ENCODE assay signal across 21 cellular contexts in the genomic region with DNA sequence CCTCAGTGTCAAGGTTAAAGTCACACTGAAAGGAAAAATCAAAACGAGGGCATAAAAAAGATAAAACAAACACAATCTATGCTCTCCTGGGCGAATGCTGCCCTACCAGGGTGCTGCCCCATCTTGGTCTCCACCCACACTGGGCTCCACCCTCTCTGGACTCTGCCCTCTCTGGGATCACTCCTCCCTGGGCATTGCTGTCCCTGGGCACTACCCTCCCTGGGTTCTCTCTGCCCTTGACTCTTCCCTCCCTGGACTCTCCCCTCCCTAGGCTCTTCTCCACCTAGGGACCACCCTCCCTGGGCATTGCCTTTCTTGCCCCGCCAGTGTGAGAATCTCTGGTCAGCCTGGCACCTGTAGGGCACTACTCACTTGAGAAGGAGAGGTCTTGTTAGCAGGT. TPM values are rescaled to one million over a fixed set of nuclear protein-coding genes. Genes with fewer than 3 reads are reported as not detected.
DNase-seq lines count a peak whose midpoint lies in the region; ATAC-seq, FAIRE-seq and TF ChIP-seq lines count a peak whose summit lies in the region.
"Had no signal": no experiment of that assay in that cellular context is flagged by ENCODE, and none has a peak within 500 bp of the region (broad histone marks: within the 10 kb centered on the region; RNA-seq: fewer than 3 reads in every experiment).

No MANE protein-coding gene starts in this region.

- H3K9me3 ChIP-seq in RWPE2 (ENCODE audit: severe bottlenecking) (no peaks in the 10 kb centered on the region), HepG2 (ENCODE audit: low read length) (no peaks in the 10 kb centered on the region)
- H3K9me3 ChIP-seq: Caco-2 had no signal

- ATAC-seq in RWPE2 (ENCODE audit: low read depth) (no peak), HepG2 (peak; percentile 68), HG03139 (IDR thresholded peaks at IDR 0.05; ENCODE audit: unreplicated experiment) (no peak)
- peak; percentile 14 for ATAC-seq in stimulated activated effector memory CD8-positive, alpha-beta T cell treated with anti-CD3 and anti-CD28 coated beads, Interleukin-12 subunit alpha, Interleukin-12 subunit beta, amount 100 ng/mL, for 72 hours
- no peak for ATAC-seq in naive thymus-derived CD8-positive, alpha-beta T cell
- ATAC-seq: GM12878, K562 had no signal

- H3K27ac ChIP-seq in RWPE2 (ENCODE audit: poor library complexity, severe bottlenecking): no peak overlapping the region
- no peak overlapping the region for H3K27ac ChIP-seq in HepG2 (ENCODE audit: extremely low read length, insufficient read depth, low read length)

- no peak for FAIRE-seq in HepG2 (lab: Jason Lieb, UNC)
- FAIRE-seq: GM12878, GM18507, K562, RCC 7860 had no signal

- BruUV-seq in HepG2 (replicated peaks; lab: Mats Ljungman, UMichigan): no TSS peak

- in situ Hi-C loops in HepG2 (cut with HindIII; ENCODE audit: extremely low pct_ligation_motif_present, low pct_unique_long_range_greater_than_20kb): no loop called here

- CTCF ChIA-PET in HepG2 (lab: Yijun Ruan, JAX; ENCODE audit: low intra/inter-chr PET ratio, low total read pairs): no interaction called here

- no peaks in the 10 kb centered on the region for H3K36me3 Mint-ChIP-seq in stimulated activated effector memory CD8-positive, alpha-beta T cell treated with anti-CD3 and anti-CD28 coated beads, Interleukin-12 subunit alpha, Interleukin-12 subunit beta, amount 100 ng/mL, for 72 hours
- no peaks in the 10 kb centered on the region for H3K36me3 Mint-ChIP-seq in naive thymus-derived CD8-positive, alpha-beta T cell

- H3K4me3 Mint-ChIP-seq in stimulated activated effector memory CD8-positive, alpha-beta T cell treated with anti-CD3 and anti-CD28 coated beads, Interleukin-12 subunit alpha, Interleukin-12 subunit beta, amount 100 ng/mL, for 72 hours: no peak overlapping the region
- no peak overlapping the region for H3K4me3 Mint-ChIP-seq in naive thymus-derived CD8-positive, alpha-beta T cell

- H3K4me3 ChIP-seq in RWPE2 (ENCODE audit: severe bottlenecking) (no peak overlapping the region), HepG2 (replicated peaks in 1 of 3; ENCODE audit: insufficient read depth in 1 of 3, low read depth in 2 of 3, low read length in 3 of 3) (no peak overlapping the region)
- H3K4me3 ChIP-seq: GM12878, K562 had no signal

- no peak overlapping the region for H2AFZ ChIP-seq in HepG2 (ENCODE audit: low read length)

- H3K4me1 Mint-ChIP-seq in stimulated activated effector memory CD8-positive, alpha-beta T cell treated with anti-CD3 and anti-CD28 coated beads, Interleukin-12 subunit alpha, Interleukin-12 subunit beta, amount 100 ng/mL, for 72 hours: peaks cover 13% of the 10 kb centered on the region
- H3K4me1 Mint-ChIP-seq in naive thymus-derived CD8-positive, alpha-beta T cell: peaks cover 0 to 12% (median 6%) of the 10 kb centered on the region in 4 donors

- intact Hi-C loops in HepG2 (cut with micrococcal nuclease; ENCODE audit: unreplicated experiment): no loop called here

- TF ChIP-seq EP300 in HepG2 (IDR thresholded peaks at IDR 0.05; ENCODE audit: low read depth in 2 of 2, low read length in 2 of 2) (no peak), HepG2 (CRISPR knock-in tag; IDR thresholded peaks at IDR 0.05; ENCODE audit: borderline replicate concordance) (no peak)

- peaks cover 0 to 8% (median 0%) of the 10 kb centered on the region in 5 donors for H3K27me3 Mint-ChIP-seq in naive thymus-derived CD8-positive, alpha-beta T cell

- H3K79me2 ChIP-seq in HepG2 (ENCODE audit: insufficient read depth, low read length): no peaks in the 10 kb centered on the region

- H3K36me3 ChIP-seq in RWPE2 (ENCODE audit: low read depth) (no peaks in the 10 kb centered on the region), HepG2 (replicated peaks in 1 of 2; ENCODE audit: control insufficient read depth in 1 of 2, insufficient read depth in 2 of 2, low read length in 2 of 2) (no peaks in the 10 kb centered on the region)

- H3K4me1 ChIP-seq in RWPE2 (ENCODE audit: insufficient read depth, poor library complexity, severe bottlenecking) (no peaks in the 10 kb centered on the region), HepG2 (ENCODE audit: insufficient read depth, low read length) (peaks cover 8% of the 10 kb centered on the region; the same call in 1 of the 2 replicates)
- H3K4me1 ChIP-seq: Caco-2 had no signal

- no peak overlapping the region for H3K9ac ChIP-seq in HepG2 (ENCODE audit: insufficient read depth, low read depth, low read length)

- peak; percentile 19 for DNase-seq in DMS53 (lab: John Stamatoyannopoulos, UW)
- no peak for DNase-seq in DMS53 treated with DMSO at 0.1 percent for 48 hours (lab: John Stamatoyannopoulos, UW; ENCODE audit: unreplicated experiment)
- peak; percentile 15 for DNase-seq in RWPE2 (ENCODE audit: low spot score)
- DNase-seq in HepG2 (ENCODE audit: low spot score): no peak
- no peak for DNase-seq in stimulated activated effector memory CD8-positive, alpha-beta T cell treated with anti-CD3 and anti-CD28 coated beads, Interleukin-12 subunit alpha, Interleukin-12 subunit beta, amount 100 ng/mL, for 72 hours (ENCODE audit: low spot score in 2 of 2)
- DNase-seq in naive thymus-derived CD8-positive, alpha-beta T cell: no peak
- DNase-seq in NCI-H82 (lab: John Stamatoyannopoulos, UW): no peak
- DNase-seq: 8988T, DMS79, HCEC 1CT, NCI-H1105, NCI-H187, NCI-H446 treated with DMSO at 0.1 percent for 48 hours, NCI-H748 treated with DMSO at 0.1 percent for 48 hours had no signal

- TF ChIP-seq POLR2A in HepG2 (IDR thresholded peaks at IDR 0.05; ENCODE audit: insufficient read depth in 1 of 2, low read depth in 2 of 2, low read length in 2 of 2): no peak

- 0% methylated on average over 2 of the region's 3 CpGs for WGBS in HepG2 (ENCODE audit: low lambda C conversion rate)

- POLR2A ChIA-PET in HepG2 (lab: Yijun Ruan, JAX): no interaction called here
- POLR2A ChIA-PET in naive thymus-derived CD8-positive, alpha-beta T cell (lab: Charles Lee): no interaction called here

- H3K27ac Mint-ChIP-seq in stimulated activated effector memory CD8-positive, alpha-beta T cell treated with anti-CD3 and anti-CD28 coated beads, Interleukin-12 subunit alpha, Interleukin-12 subunit beta, amount 100 ng/mL, for 72 hours: no peak overlapping the region
- no peak overlapping the region for H3K27ac Mint-ChIP-seq in naive thymus-derived CD8-positive, alpha-beta T cell

- TF ChIP-seq RAD21 in HepG2 (CRISPR knock-in tag; IDR thresholded peaks at IDR 0.05): no peak

- no peaks in the 10 kb centered on the region for H4K20me1 ChIP-seq in HepG2 (ENCODE audit: insufficient read depth, low read length)

- TF ChIP-seq CTCF in RWPE2 (IDR thresholded peaks at IDR 0.05; ENCODE audit: poor library complexity, severe bottlenecking) (no peak), HepG2 (CRISPR knock-in tag; IDR thresholded peaks at IDR 0.05) (no peak)

- peaks cover 7% of the 10 kb centered on the region for H3K9me3 Mint-ChIP-seq in stimulated activated effector memory CD8-positive, alpha-beta T cell treated with anti-CD3 and anti-CD28 coated beads, Interleukin-12 subunit alpha, Interleukin-12 subunit beta, amount 100 ng/mL, for 72 hours
- H3K9me3 Mint-ChIP-seq in naive thymus-derived CD8-positive, alpha-beta T cell: peaks cover 0 to 9% (median 0%) of the 10 kb centered on the region in 9 donors

- H3K4me2 ChIP-seq in HepG2 (ENCODE audit: low read depth, low read length): no peak overlapping the region

- peaks cover 11% of the 10 kb centered on the region for H3K27me3 ChIP-seq in RWPE2 (ENCODE audit: insufficient read depth, poor library complexity, severe bottlenecking)
- no peaks in the 10 kb centered on the region; a peak in 2 of 5 replicates for H3K27me3 ChIP-seq in HepG2 (ENCODE audit: control insufficient read depth in 1 of 2, insufficient read depth in 2 of 2, low read length in 2 of 2)

RNA-seq across cellular contexts. Expression of gene GDF2, which starts 8.6 kb away (rescaled TPM):
- total RNA-seq in HepG2 (2016; rRNA removed; fragmentation: Illumina TruSeq; extraction: Trizol): not detected in 2 replicates
- not detected in 2 replicates for total RNA-seq in HepG2 (2016; cell fraction: cytosol; rRNA removed; fragmentation: Illumina TruSeq; extraction: Trizol; ENCODE audit: low read depth)
- not detected in 2 replicates for total RNA-seq in HepG2 (2016; cell fraction: insoluble cytoplasmic fraction; rRNA removed; fragmentation: Illumina TruSeq; extraction: Trizol)
- total RNA-seq in HepG2 (2016; cell fraction: membrane; rRNA removed; fragmentation: Illumina TruSeq; extraction: Trizol): not detected in 2 replicates
- not detected in 2 replicates for total RNA-seq in HepG2 (2016; cell fraction: nucleus; rRNA removed; fragmentation: Illumina TruSeq; extraction: Trizol)
- polyA plus RNA-seq in HepG2 (2011; rRNA removed): not detected in 2 replicates
- polyA plus RNA-seq in HepG2 (2011; cell fraction: cytosol; rRNA removed): not detected in 2 replicates
- not detected in 2 replicates for polyA plus RNA-seq in HepG2 (2011; cell fraction: nucleus; rRNA removed)
- not detected in 2 replicates for polyA plus RNA-seq in HepG2 (2012)
- not detected in 2 replicates for polyA plus RNA-seq in HepG2 (2016; cell fraction: cytosol; fragmentation: Illumina TruSeq; extraction: Trizol; ENCODE audit: low read depth)
- not detected in 2 replicates for polyA plus RNA-seq in HepG2 (2016; cell fraction: insoluble cytoplasmic fraction; fragmentation: Illumina TruSeq; extraction: Trizol; ENCODE audit: low read depth)
- not detected in 2 replicates for polyA plus RNA-seq in HepG2 (2016; cell fraction: membrane; fragmentation: Illumina TruSeq; extraction: Trizol; ENCODE audit: low read depth)
- not detected in 2 replicates for polyA plus RNA-seq in HepG2 (2016; cell fraction: nucleus; fragmentation: Illumina TruSeq; extraction: Trizol; ENCODE audit: insufficient read depth, low read depth)
- polyA minus RNA-seq in HepG2 (2011; rRNA and poly(A)+ RNA removed; ENCODE audit: low replicate concordance): not detected in 2 replicates
- polyA minus RNA-seq in HepG2 (2011; cell fraction: cytosol; rRNA and poly(A)+ RNA removed): not detected in 2 replicates
- polyA minus RNA-seq in HepG2 (2011; cell fraction: nucleus; rRNA and poly(A)+ RNA removed): not detected in 2 replicates
- total RNA-seq in naive thymus-derived CD8-positive, alpha-beta T cell: not detected
- not detected for polyA plus RNA-seq in naive thymus-derived CD8-positive, alpha-beta T cell
- total RNA-seq: Caco-2, G401, GM12878 had no signal
- polyA plus RNA-seq: GM12878 had no signal

RNA-seq across cellular contexts. Expression of gene RBP3, which starts 17.4 kb away (rescaled TPM):
- not detected in 2 replicates for total RNA-seq in HepG2 (2016; rRNA removed; fragmentation: Illumina TruSeq; extraction: Trizol)
- total RNA-seq in HepG2 (2016; cell fraction: cytosol; rRNA removed; fragmentation: Illumina TruSeq; extraction: Trizol; ENCODE audit: low read depth): not detected in 2 replicates
- total RNA-seq in HepG2 (2016; cell fraction: insoluble cytoplasmic fraction; rRNA removed; fragmentation: Illumina TruSeq; extraction: Trizol): not detected in 2 replicates
- total RNA-seq in HepG2 (2016; cell fraction: membrane; rRNA removed; fragmentation: Illumina TruSeq; extraction: Trizol): not detected in 2 replicates
- total RNA-seq in HepG2 (2016; cell fraction: nucleus; rRNA removed; fragmentation: Illumina TruSeq; extraction: Trizol): not detected in 2 replicates
- polyA plus RNA-seq in HepG2 (2011; rRNA removed): not detected in 2 replicates
- polyA plus RNA-seq in HepG2 (2011; cell fraction: cytosol; rRNA removed): not detected in 2 replicates
- polyA plus RNA-seq in HepG2 (2011; cell fraction: nucleus; rRNA removed): not detected in 2 replicates
- not detected in 2 replicates for polyA plus RNA-seq in HepG2 (2012)
- polyA plus RNA-seq in HepG2 (2016; cell fraction: cytosol; fragmentation: Illumina TruSeq; extraction: Trizol; ENCODE audit: low read depth): not detected in 2 replicates
- polyA plus RNA-seq in HepG2 (2016; cell fraction: insoluble cytoplasmic fraction; fragmentation: Illumina TruSeq; extraction: Trizol; ENCODE audit: low read depth): not detected in 2 replicates
- not detected in 2 replicates for polyA plus RNA-seq in HepG2 (2016; cell fraction: membrane; fragmentation: Illumina TruSeq; extraction: Trizol; ENCODE audit: low read depth)
- not detected in 2 replicates for polyA plus RNA-seq in HepG2 (2016; cell fraction: nucleus; fragmentation: Illumina TruSeq; extraction: Trizol; ENCODE audit: insufficient read depth, low read depth)
- polyA minus RNA-seq in HepG2 (2011; rRNA and poly(A)+ RNA removed; ENCODE audit: low replicate concordance): 0.07 TPM in 1 of 2 replicates, not detected in the other
- polyA minus RNA-seq in HepG2 (2011; cell fraction: cytosol; rRNA and poly(A)+ RNA removed): not detected in 2 replicates
- not detected in 2 replicates for polyA minus RNA-seq in HepG2 (2011; cell fraction: nucleus; rRNA and poly(A)+ RNA removed)
- not detected for total RNA-seq in naive thymus-derived CD8-positive, alpha-beta T cell
- not detected for polyA plus RNA-seq in naive thymus-derived CD8-positive, alpha-beta T cell
- total RNA-seq: Caco-2, G401, GM12878, K562 had no signal
- polyA plus RNA-seq: GM12878, K562 had no signal

RNA-seq across cellular contexts. Expression of gene GDF10, which starts 30.8 kb away (rescaled TPM):
- not detected in 2 replicates for total RNA-seq in HepG2 (2016; rRNA removed; fragmentation: Illumina TruSeq; extraction: Trizol)
- not detected in 2 replicates for total RNA-seq in HepG2 (2016; cell fraction: cytosol; rRNA removed; fragmentation: Illumina TruSeq; extraction: Trizol; ENCODE audit: low read depth)
- 0.13 TPM in 1 of 2 replicates, not detected in the other for total RNA-seq in HepG2 (2016; cell fraction: insoluble cytoplasmic fraction; rRNA removed; fragmentation: Illumina TruSeq; extraction: Trizol)
- total RNA-seq in HepG2 (2016; cell fraction: membrane; rRNA removed; fragmentation: Illumina TruSeq; extraction: Trizol): 0.07 TPM in 1 of 2 replicates, not detected in the other
- 0.19 TPM in 1 of 2 replicates, not detected in the other for total RNA-seq in HepG2 (2016; cell fraction: nucleus; rRNA removed; fragmentation: Illumina TruSeq; extraction: Trizol)
- 0.03 TPM in 1 of 2 replicates, not detected in the other for polyA plus RNA-seq in HepG2 (2011; rRNA removed)
- not detected in 2 replicates for polyA plus RNA-seq in HepG2 (2011; cell fraction: cytosol; rRNA removed)
- not detected in 2 replicates for polyA plus RNA-seq in HepG2 (2011; cell fraction: nucleus; rRNA removed)
- not detected in 2 replicates for polyA plus RNA-seq in HepG2 (2012)
- not detected in 2 replicates for polyA plus RNA-seq in HepG2 (2016; cell fraction: cytosol; fragmentation: Illumina TruSeq; extraction: Trizol; ENCODE audit: low read depth)
- polyA plus RNA-seq in HepG2 (2016; cell fraction: insoluble cytoplasmic fraction; fragmentation: Illumina TruSeq; extraction: Trizol; ENCODE audit: low read depth): not detected in 2 replicates
- not detected in 2 replicates for polyA plus RNA-seq in HepG2 (2016; cell fraction: membrane; fragmentation: Illumina TruSeq; extraction: Trizol; ENCODE audit: low read depth)
- 0.18 and 0.19 TPM in 2 replicates for polyA plus RNA-seq in HepG2 (2016; cell fraction: nucleus; fragmentation: Illumina TruSeq; extraction: Trizol; ENCODE audit: insufficient read depth, low read depth)
- not detected in 2 replicates for polyA minus RNA-seq in HepG2 (2011; rRNA and poly(A)+ RNA removed; ENCODE audit: low replicate concordance)
- polyA minus RNA-seq in HepG2 (2011; cell fraction: cytosol; rRNA and poly(A)+ RNA removed): not detected in 2 replicates
- not detected in 2 replicates for polyA minus RNA-seq in HepG2 (2011; cell fraction: nucleus; rRNA and poly(A)+ RNA removed)
- total RNA-seq in naive thymus-derived CD8-positive, alpha-beta T cell: under 1 TPM; 0.74 to 0.75 TPM
- polyA plus RNA-seq in naive thymus-derived CD8-positive, alpha-beta T cell: under 1 TPM in 2 of 3 donors, not detected in 1; 0.26 to 0.60 TPM
- total RNA-seq: Caco-2, G401, GM12878 had no signal
- polyA plus RNA-seq: GM12878 had no signal

RNA-seq across cellular contexts. Expression of gene ZNF488, which starts 53.3 kb away (rescaled TPM):
- 0.13 and 0.17 TPM in 2 replicates for total RNA-seq in HepG2 (2016; rRNA removed; fragmentation: Illumina TruSeq; extraction: Trizol)
- not detected in 2 replicates for total RNA-seq in HepG2 (2016; cell fraction: cytosol; rRNA removed; fragmentation: Illumina TruSeq; extraction: Trizol; ENCODE audit: low read depth)
- 0.11 and 0.18 TPM in 2 replicates for total RNA-seq in HepG2 (2016; cell fraction: insoluble cytoplasmic fraction; rRNA removed; fragmentation: Illumina TruSeq; extraction: Trizol)
- 0.09 and 0.10 TPM in 2 replicates for total RNA-seq in HepG2 (2016; cell fraction: membrane; rRNA removed; fragmentation: Illumina TruSeq; extraction: Trizol)
- total RNA-seq in HepG2 (2016; cell fraction: nucleus; rRNA removed; fragmentation: Illumina TruSeq; extraction: Trizol): 0.09 TPM in 2 replicates
- 0.10 and 0.15 TPM in 2 replicates for polyA plus RNA-seq in HepG2 (2011; rRNA removed)
- polyA plus RNA-seq in HepG2 (2011; cell fraction: cytosol; rRNA removed): 0.09 TPM in 2 replicates
- 0.17 and 0.18 TPM in 2 replicates for polyA plus RNA-seq in HepG2 (2011; cell fraction: nucleus; rRNA removed)
- polyA plus RNA-seq in HepG2 (2012): 0.13 and 0.17 TPM in 2 replicates
- polyA plus RNA-seq in HepG2 (2016; cell fraction: cytosol; fragmentation: Illumina TruSeq; extraction: Trizol; ENCODE audit: low read depth): not detected in 2 replicates
- 0.22 and 0.45 TPM in 2 replicates for polyA plus RNA-seq in HepG2 (2016; cell fraction: insoluble cytoplasmic fraction; fragmentation: Illumina TruSeq; extraction: Trizol; ENCODE audit: low read depth)
- polyA plus RNA-seq in HepG2 (2016; cell fraction: membrane; fragmentation: Illumina TruSeq; extraction: Trizol; ENCODE audit: low read depth): 0.07 and 0.12 TPM in 2 replicates
- polyA plus RNA-seq in HepG2 (2016; cell fraction: nucleus; fragmentation: Illumina TruSeq; extraction: Trizol; ENCODE audit: insufficient read depth, low read depth): 0.21 TPM in 1 of 2 replicates, not detected in the other
- 0.34 and 2.9 TPM in 2 replicates for polyA minus RNA-seq in HepG2 (2011; rRNA and poly(A)+ RNA removed; ENCODE audit: low replicate concordance)
- not detected in 2 replicates for polyA minus RNA-seq in HepG2 (2011; cell fraction: cytosol; rRNA and poly(A)+ RNA removed)
- polyA minus RNA-seq in HepG2 (2011; cell fraction: nucleus; rRNA and poly(A)+ RNA removed): 0.12 TPM in 1 of 2 replicates, not detected in the other
- not detected for total RNA-seq in naive thymus-derived CD8-positive, alpha-beta T cell
- polyA plus RNA-seq in naive thymus-derived CD8-positive, alpha-beta T cell: not detected
- total RNA-seq: G401, GM12878 had no signal
- polyA plus RNA-seq: GM12878 had no signal

Comparison
In these comparisons a context has a peak if more than half of its experiments do, and no peak if none do; other contexts are left out.
1. DNase-seq: peak in DMS53 (single experiment) and RWPE2 (single experiment); none in DMS53 treated with DMSO at 0.1 percent for 48 hours (single experiment), HepG2 (single experiment), stimulated activated effector memory CD8-positive, alpha-beta T cell treated with anti-CD3 and anti-CD28 coated beads, Interleukin-12 subunit alpha, Interleukin-12 subunit beta, amount 100 ng/mL, for 72 hours (0 of 2), naive thymus-derived CD8-positive, alpha-beta T cell (0 of 10) and NCI-H82 (single experiment).
2. ATAC-seq: peak in HepG2 (single experiment) and stimulated activated effector memory CD8-positive, alpha-beta T cell treated with anti-CD3 and anti-CD28 coated beads, Interleukin-12 subunit alpha, Interleukin-12 subunit beta, amount 100 ng/mL, for 72 hours (single experiment); none in RWPE2 (single experiment), naive thymus-derived CD8-positive, alpha-beta T cell (0 of 2) and HG03139 (single experiment).